8 cellular contexts compared by ENCODE assay signal in genomic region chr3:149970716-149971402, GRCh38. TPM values are rescaled to one million over a fixed set of nuclear protein-coding genes. Genes with fewer than 3 reads are reported as not detected.
DNase-seq lines count a peak whose midpoint lies in the region; TF ChIP-seq lines count a peak whose summit lies in the region.

TSS of gene PFN2 (minus strand) at chr3:149970895. CDS start at chr3:149970856, 39 bp downstream.

- H3K36me3 ChIP-seq in breast epithelium (no peaks in the 10 kb centered on the region), iPS-20b (ENCODE audit: insufficient read depth, low read depth, low read length) (peaks cover 26% of the 10 kb centered on the region), skeletal muscle tissue (ENCODE audit: control insufficient read depth in 3 of 3, insufficient read depth in 3 of 3, low read length in 3 of 3) (peaks cover 0 to 5% (median 2%) of the 10 kb centered on the region in 3 donors)

- peaks cover 0 to 6% of the 10 kb centered on the region in 2 donors for H3K4me1 ChIP-seq in breast epithelium
- peaks cover 27% of the 10 kb centered on the region; the same call in 1 of the 2 replicates for H3K4me1 ChIP-seq in iPS-20b (ENCODE audit: insufficient read depth, low read length)
- peaks cover 0 to 24% (median 9%) of the 10 kb centered on the region in 3 donors for H3K4me1 ChIP-seq in skeletal muscle tissue (ENCODE audit: control insufficient read depth in 3 of 3, insufficient read depth in 3 of 3, low read length in 3 of 3)

- peaks cover 38% of the 10 kb centered on the region for H3K36me3 Mint-ChIP-seq in HFFc6 (ENCODE audit: low read depth)

- H3K27me3 Mint-ChIP-seq in HFFc6 (ENCODE audit: insufficient read depth), result peaks cover 6% of the 10 kb centered on the region

- DNase-seq in GM04504 (ENCODE audit: low read depth), result peak; percentile 53
- DNase-seq in HFFc6, result peak; percentile 63
- DNase-seq in NCI-H146 (lab: John Stamatoyannopoulos, UW), result peak; percentile 94
- peak; percentile 20 for DNase-seq in UCSD-AML1 (lab: John Stamatoyannopoulos, UW; ENCODE audit: unreplicated experiment)
- DNase-seq in breast epithelium (ENCODE audit: low spot score in 2 of 2), result peak; percentile 43 to 55
- no peak for DNase-seq in NK-92 (lab: John Stamatoyannopoulos, UW; ENCODE audit: unreplicated experiment)

- peaks cover 54% of the 10 kb centered on the region for H3K4me1 Mint-ChIP-seq in HFFc6 (ENCODE audit: low read depth)

- H3K4me3 Mint-ChIP-seq in HFFc6, result peak within 1 kb of the TSS; percentile 100

- H3K27me3 ChIP-seq in breast epithelium, result no peaks in the 10 kb centered on the region
- H3K27me3 ChIP-seq in iPS-20b (ENCODE audit: insufficient read depth, low read length), result no peaks in the 10 kb centered on the region
- no peaks in the 10 kb centered on the region for H3K27me3 ChIP-seq in skeletal muscle tissue (ENCODE audit: control insufficient read depth in 3 of 3, insufficient read depth in 3 of 3, low read length in 3 of 3)

- H3K27ac ChIP-seq in breast epithelium (peak within 1 kb of the TSS; percentile 90 to 91), iPS-20b (ENCODE audit: low read length) (peak within 1 kb of the TSS; percentile 97), skeletal muscle tissue (ENCODE audit: low read depth, low read length) (peak within 1 kb of the TSS; percentile 97)

- H3K27ac Mint-ChIP-seq in HFFc6, result peak within 1 kb of the TSS; percentile 99

- H3K9me3 Mint-ChIP-seq in HFFc6, result no peaks in the 10 kb centered on the region

- TF ChIP-seq CTCF in HFFc6 (IDR thresholded peaks at IDR 0.05), result no peak; the same call in 1 of the 2 replicates
- no peak for TF ChIP-seq CTCF in breast epithelium (IDR thresholded peaks at IDR 0.05)

- H3K9ac ChIP-seq in iPS-20b (ENCODE audit: low read depth, low read length) (peak within 1 kb of the TSS; percentile 97), skeletal muscle tissue (ENCODE audit: low read depth in 1 of 3, low read length in 3 of 3) (peak within 1 kb of the TSS; percentile 92 to 96 (median 95))

- H3K9me3 ChIP-seq in breast epithelium (no peaks in the 10 kb centered on the region), iPS-20b (ENCODE audit: insufficient read depth, low read depth, low read length) (no peaks in the 10 kb centered on the region), skeletal muscle tissue (ENCODE audit: control insufficient read depth in 3 of 3, low read length in 3 of 3) (no peaks in the 10 kb centered on the region)

- intact Hi-C loops in breast epithelium (cut with DNase I; ENCODE audit: low total_unique reads), result no loop called here

- H3K4me3 ChIP-seq in breast epithelium, result peak within 1 kb of the TSS; percentile 79 to 95 (median 93)
- H3K4me3 ChIP-seq in iPS-20b (ENCODE audit: low read length), result peak within 1 kb of the TSS; percentile 92
- peak within 1 kb of the TSS; percentile 84 to 90 (median 88) for H3K4me3 ChIP-seq in skeletal muscle tissue (ENCODE audit: low read length in 3 of 3)

- TF ChIP-seq POLR2A in breast epithelium (IDR thresholded peaks at IDR 0.05), result no peak

RNA-seq across cellular contexts. Expression of gene PFN2, which starts in this region (rescaled TPM):
- total RNA-seq in HFFc6 (2021; fragmentation: NEBNext Ultra II Directional; extraction: Animal tissue kit (Norgen Biotek cat#: 25700)), result 100 to 1,000 TPM; 369 to 470 (median 454) TPM
- total RNA-seq in breast epithelium, result 10 to 100 TPM; 48.2 to 65.6 (median 49.8) TPM
- total RNA-seq in skeletal muscle tissue, result 142 TPM
